In genomic region chr2:109126501-109126860, GRCh38 we compare ENCODE assay signal across 1 cellular context.
TF ChIP-seq lines count a peak whose summit lies in the region.

No MANE protein-coding gene starts in this region.

TF ChIP-seq in K562, 482 proteins besides CTCF, POLR2A, EP300 and RAD21 (continued from another document):
- TF ChIP-seq FOSL1 (tag; conservative IDR thresholded peaks at IDR 0.05): peak; percentile 45; the same call in 1 of the 2 replicates
- peak; percentile 60 for TF ChIP-seq ATF3 (IDR thresholded peaks at IDR 0.05)
- no peak for TF ChIP-seq ATF3 (CRISPR knock-in tag; conservative IDR thresholded peaks at IDR 0.05)
- peak; percentile 61 for TF ChIP-seq JUND (IDR thresholded peaks at IDR 0.05; ENCODE audit: borderline replicate concordance, low read depth, low read length)
- no peak; the same call in 2 of the 3 replicates for TF ChIP-seq JUND (tag; IDR thresholded peaks at IDR 0.05; ENCODE audit: borderline replicate concordance, low read depth, low read length)
- no peak for TF ChIP-seq CEBPG (CRISPR knock-in tag; IDR thresholded peaks at IDR 0.05)
- TF ChIP-seq CEBPG (tag; conservative IDR thresholded peaks at IDR 0.05 in 1 of 2, IDR thresholded peaks at IDR 0.05 in 1 of 2): peak in 1 of 2 experiments; percentile 69; a peak in 2 of 4 replicates
TF ChIP-seq in K562: peak in this region for 4.
